9 cellular contexts compared by ENCODE assay signal in the genomic region with DNA sequence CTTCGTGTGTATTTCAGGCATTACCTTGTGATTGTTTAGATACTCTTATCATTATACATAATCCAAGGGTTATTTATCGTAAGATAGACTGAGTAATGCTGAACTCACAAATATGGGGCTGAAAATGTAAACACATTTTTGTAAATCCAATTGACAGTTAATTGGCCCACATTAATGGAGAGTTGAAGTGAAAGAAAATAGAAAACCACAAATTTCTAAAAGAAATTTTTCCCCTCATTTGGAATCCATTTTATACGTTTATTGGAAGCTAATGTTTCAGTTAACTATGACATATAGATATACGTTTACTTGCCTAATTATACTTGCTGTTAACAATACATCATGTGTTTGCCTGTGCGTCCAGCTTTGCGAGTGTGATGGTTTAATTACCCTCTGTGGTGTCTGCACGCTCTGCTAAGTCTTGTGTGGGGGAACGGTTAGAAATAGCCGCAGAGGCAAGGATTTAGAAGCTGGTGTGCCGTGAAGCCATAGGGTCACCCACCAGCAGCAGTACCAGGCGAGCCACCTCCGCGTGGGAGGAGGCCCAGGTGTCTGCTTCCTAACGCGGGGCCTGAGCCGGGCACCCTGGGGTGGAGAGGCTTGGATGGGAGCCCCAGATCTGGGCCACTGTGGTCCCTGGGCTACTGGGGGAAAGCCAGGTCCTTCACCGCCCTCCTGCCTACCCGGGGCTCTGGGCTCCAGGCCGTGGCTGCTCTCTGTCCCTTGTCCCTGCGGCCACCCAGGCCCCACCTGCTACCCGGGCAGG. TPM values are rescaled to one million over a fixed set of nuclear protein-coding genes. Genes with fewer than 3 reads are reported as not detected.
DNase-seq lines count a peak whose midpoint lies in the region; ATAC-seq and TF ChIP-seq lines count a peak whose summit lies in the region.
"Had no signal": no experiment of that assay in that cellular context is flagged by ENCODE, and none has a peak within 500 bp of the region (broad histone marks: within the 10 kb centered on the region; RNA-seq: fewer than 3 reads in every experiment).

No MANE protein-coding gene starts in this region.

- no peaks in the 10 kb centered on the region for H3K9me3 Mint-ChIP-seq in osteocyte (ENCODE audit: unreplicated experiment)

- peak overlapping the region; percentile 62 to 68 for H3K27ac ChIP-seq in coronary artery

- ATAC-seq in GM21526 (IDR thresholded peaks at IDR 0.05; ENCODE audit: low FRiP score, unreplicated experiment): no peak
- no peak for ATAC-seq in GM18861 (IDR thresholded peaks at IDR 0.05; ENCODE audit: unreplicated experiment)

- no peak for TF ChIP-seq CTCF in coronary artery (IDR thresholded peaks at IDR 0.05)
- TF ChIP-seq CTCF in osteocyte (IDR thresholded peaks at IDR 0.05): no peak

- peak; percentile 55 for DNase-seq in COLO668 (lab: John Stamatoyannopoulos, UW; ENCODE audit: unreplicated experiment)
- peak; percentile 50 to 81 for DNase-seq in NCI-H2081 (lab: John Stamatoyannopoulos, UW)
- DNase-seq in coronary artery (ENCODE audit: low spot score): no peak
- DNase-seq in osteocyte (ENCODE audit: extremely low spot score, unreplicated experiment): no peak
- no peak for DNase-seq in midbrain (lab: John Stamatoyannopoulos, UW)
- no peak for DNase-seq in superior temporal gyrus (ENCODE audit: extremely low spot score)

- H3K27ac Mint-ChIP-seq in osteocyte (ENCODE audit: unreplicated experiment): peak overlapping the region; percentile 91

- H3K4me3 Mint-ChIP-seq in osteocyte (ENCODE audit: unreplicated experiment): peak overlapping the region; percentile 77

- no peaks in the 10 kb centered on the region for H3K36me3 Mint-ChIP-seq in osteocyte (ENCODE audit: unreplicated experiment)

- peaks cover 46% of the 10 kb centered on the region for H3K4me1 Mint-ChIP-seq in osteocyte (ENCODE audit: unreplicated experiment)

- peak overlapping the region; percentile 55 for H3K4me3 ChIP-seq in coronary artery
- H3K4me3 ChIP-seq: mucosa of descending colon had no signal

- H3K27me3 Mint-ChIP-seq in osteocyte (ENCODE audit: unreplicated experiment): no peaks in the 10 kb centered on the region

RNA-seq across cellular contexts. Expression of a gene that starts 38.0 kb away (rescaled TPM):
- 12.2 and 13.3 TPM in 2 replicates for total RNA-seq in osteocyte

RNA-seq across cellular contexts. Expression of a gene that starts 39.7 kb away (rescaled TPM):
- 17.7 and 19.7 TPM in 2 replicates for total RNA-seq in osteocyte

Comparison
In these comparisons a context has a peak if more than half of its experiments do, and no peak if none do; other contexts are left out.
1. DNase-seq: peak in COLO668 (single experiment) and NCI-H2081 (2 of 2); none in coronary artery (single experiment), osteocyte (single experiment), midbrain (single experiment) and superior temporal gyrus (single experiment).